Comparison of ENCODE assay signal across 17 cellular contexts in the genomic region with DNA sequence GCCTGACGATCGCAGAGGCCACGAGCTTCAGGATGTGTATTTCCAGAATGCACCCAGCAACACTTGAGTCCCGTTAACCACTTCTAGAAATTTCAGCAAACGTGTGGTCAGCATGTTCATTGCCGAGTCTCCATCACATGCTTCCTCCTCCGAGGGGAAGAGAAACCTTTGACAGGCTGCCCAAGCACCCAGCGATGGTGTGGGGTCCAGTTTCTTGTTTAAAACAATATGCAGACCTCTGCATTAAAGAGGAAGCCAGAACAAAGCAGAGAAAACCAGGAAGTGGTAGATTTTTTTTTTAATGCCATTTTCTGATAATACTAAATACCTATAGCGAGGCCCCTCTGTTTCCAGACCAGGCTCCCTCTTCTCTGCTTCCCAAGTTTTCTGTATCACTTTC.
"Had no signal": no experiment of that assay in that cellular context is flagged by ENCODE, and none has a peak within 500 bp of the region (broad histone marks: within the 10 kb centered on the region; RNA-seq: fewer than 3 reads in every experiment).

No MANE protein-coding gene starts in this region.

- H3K4me3 ChIP-seq: breast epithelium, esophagus muscularis mucosa, gastroesophageal sphincter, heart right ventricle, mucosa of descending colon, neural progenitor cell, spleen had no signal

- DNase-seq: activated CD4-positive, alpha-beta T cell treated with anti-CD3 and anti-CD28 coated beads, Interleukin-2, amount 50 U/mL, for 4 hours; activated gamma-delta T cell; effector CD8-positive, alpha-beta T cell; heart right ventricle; kidney glomerular epithelial cell; left ventricle myocardium superior; naive B cell; stimulated activated CD4-positive, alpha-beta T cell treated with anti-CD3 and anti-CD28 coated beads, Interleukin-4, amount 100 ng/mL, for 4 hours; stimulated activated naive CD4-positive, alpha-beta T cell had no signal

- H3K9me3 ChIP-seq: breast epithelium, esophagus muscularis mucosa, gastroesophageal sphincter, heart right ventricle, mucosa of descending colon, spleen had no signal

- H3K36me3 Mint-ChIP-seq: activated naive CD4-positive, alpha-beta T cell treated with anti-CD3 and anti-CD28 coated beads, Interleukin-2, amount 50 U/mL, for 24 hours; memory B cell; naive B cell; neural progenitor cell had no signal

- H3K27me3 Mint-ChIP-seq: activated naive CD4-positive, alpha-beta T cell treated with anti-CD3 and anti-CD28 coated beads, Interleukin-2, amount 50 U/mL, for 24 hours had no signal

- ATAC-seq: gastroesophageal sphincter, left ventricle myocardium superior, mucosa of descending colon had no signal

- H3K4me1 Mint-ChIP-seq: activated naive CD4-positive, alpha-beta T cell treated with anti-CD3 and anti-CD28 coated beads, Interleukin-2, amount 50 U/mL, for 24 hours; memory B cell; naive B cell had no signal

- H3K27ac Mint-ChIP-seq: activated naive CD4-positive, alpha-beta T cell treated with anti-CD3 and anti-CD28 coated beads, Interleukin-2, amount 50 U/mL, for 24 hours; memory B cell; naive B cell; neural progenitor cell had no signal

- H3K27ac ChIP-seq: breast epithelium, esophagus muscularis mucosa, gastroesophageal sphincter, heart right ventricle, neural progenitor cell, spleen had no signal

- H3K27me3 ChIP-seq: neural progenitor cell had no signal

- H3K9ac ChIP-seq: neural progenitor cell had no signal

- H3K9me3 Mint-ChIP-seq: activated naive CD4-positive, alpha-beta T cell treated with anti-CD3 and anti-CD28 coated beads, Interleukin-2, amount 50 U/mL, for 24 hours; memory B cell; naive B cell; neural progenitor cell had no signal

- H3K4me3 Mint-ChIP-seq: activated naive CD4-positive, alpha-beta T cell treated with anti-CD3 and anti-CD28 coated beads, Interleukin-2, amount 50 U/mL, for 24 hours; memory B cell; naive B cell; neural progenitor cell had no signal

- H3K4me2 ChIP-seq: neural progenitor cell had no signal

- H3K36me3 ChIP-seq: breast epithelium, esophagus muscularis mucosa, gastroesophageal sphincter, heart right ventricle, neural progenitor cell, spleen had no signal

- H3K4me1 ChIP-seq: breast epithelium, esophagus muscularis mucosa, gastroesophageal sphincter, heart right ventricle, spleen had no signal
